In genomic region chr4:6259886-6260285, GRCh38 we compare ENCODE assay signal across 24 cellular contexts. TPM values are rescaled to one million over a fixed set of nuclear protein-coding genes. Genes with fewer than 3 reads are reported as not detected.
DNase-seq lines count a peak whose midpoint lies in the region; ATAC-seq, FAIRE-seq and TF ChIP-seq lines count a peak whose summit lies in the region.
"Had no signal": no experiment of that assay in that cellular context is flagged by ENCODE, and none has a peak within 500 bp of the region (broad histone marks: within the 10 kb centered on the region; RNA-seq: fewer than 3 reads in every experiment).

No MANE protein-coding gene starts in this region.

- H3K9me3 ChIP-seq in BLaER1 treated with 17β-estradiol and CSF1 and Interleukin-3, amounts not matched to agents 10 nM and 100 nM (replicated peaks in 1 of 11) = peaks cover 4 to 14% (median 9%) of the 10 kb centered on the region in 11 experiments; a peak in 14 of 22 replicates
- H3K9me3 ChIP-seq in neural progenitor cell (ENCODE audit: low read depth) = no peaks in the 10 kb centered on the region
- peaks cover 0 to 6% (median 0%) of the 10 kb centered on the region in 8 donors for H3K9me3 ChIP-seq in spleen
- H3K9me3 ChIP-seq: HAP-1 had no signal

- 82 to 93% (median 89%) methylated on average over 8 of the region's 8 CpGs for WGBS in spleen, 5 donors

- no peaks in the 10 kb centered on the region for H3K79me2 ChIP-seq in neural progenitor cell (ENCODE audit: low read depth)

- peaks cover 83 to 99% (median 93%) of the 10 kb centered on the region in 10 experiments for H3K4me1 ChIP-seq in BLaER1 treated with 17β-estradiol and CSF1 and Interleukin-3, amounts not matched to agents 10 nM and 100 nM
- peaks cover 14% of the 10 kb centered on the region for H3K4me1 ChIP-seq in neural progenitor cell
- H3K4me1 ChIP-seq in spleen = peaks cover 0 to 25% (median 12%) of the 10 kb centered on the region in 6 donors
- H3K4me1 ChIP-seq: HAP-1 had no signal

- H3K4me3 Mint-ChIP-seq in chondrocyte (ENCODE audit: unreplicated experiment) = no peak overlapping the region
- H3K4me3 Mint-ChIP-seq in neural progenitor cell = no peak overlapping the region
- H3K4me3 Mint-ChIP-seq: CD4-positive, CD25-positive, alpha-beta regulatory T cell; CD8-positive, alpha-beta memory T cell had no signal

- H3K27ac Mint-ChIP-seq in chondrocyte (ENCODE audit: unreplicated experiment) (no peak overlapping the region), neural progenitor cell (peak overlapping the region; percentile 66)
- H3K27ac Mint-ChIP-seq: CD8-positive, alpha-beta memory T cell had no signal

- no peaks in the 10 kb centered on the region for H3K9me3 Mint-ChIP-seq in chondrocyte (ENCODE audit: low read depth)
- H3K9me3 Mint-ChIP-seq in neural progenitor cell = no peaks in the 10 kb centered on the region
- H3K9me3 Mint-ChIP-seq: CD8-positive, alpha-beta memory T cell had no signal

- H3K4me1 Mint-ChIP-seq in chondrocyte (ENCODE audit: low read depth) = peaks cover 10% of the 10 kb centered on the region
- peaks cover 20% of the 10 kb centered on the region for H3K4me1 Mint-ChIP-seq in neural progenitor cell

- FAIRE-seq in urothelium cell line (lab: Jason Lieb, UNC) = no peak
- FAIRE-seq: GM12878, GM18507 had no signal

- peaks cover 0 to 43% (median 0%) of the 10 kb centered on the region in 11 experiments; a peak in 8 of 22 replicates for H3K27me3 ChIP-seq in BLaER1 treated with 17β-estradiol and CSF1 and Interleukin-3, amounts not matched to agents 10 nM and 100 nM
- H3K27me3 ChIP-seq in neural progenitor cell (no peaks in the 10 kb centered on the region), spleen (replicated peaks in 1 of 7) (peaks cover 0 to 26% (median 0%) of the 10 kb centered on the region in 7 donors)

- peak overlapping the region; percentile 77 to 100 (median 90) for H3K4me2 ChIP-seq in BLaER1 treated with 17β-estradiol and CSF1 and Interleukin-3, amounts not matched to agents 10 nM and 100 nM
- peak overlapping the region; percentile 27 for H3K4me2 ChIP-seq in neural progenitor cell

- H3K36me3 Mint-ChIP-seq in chondrocyte (ENCODE audit: low read depth) (no peaks in the 10 kb centered on the region), neural progenitor cell (no peaks in the 10 kb centered on the region)
- H3K36me3 Mint-ChIP-seq: CD4-positive, CD25-positive, alpha-beta regulatory T cell; CD8-positive, alpha-beta memory T cell had no signal

- no peaks in the 10 kb centered on the region for H3K36me3 ChIP-seq in BLaER1 treated with 17β-estradiol and CSF1 and Interleukin-3, amounts not matched to agents 10 nM and 100 nM
- no peaks in the 10 kb centered on the region for H3K36me3 ChIP-seq in neural progenitor cell
- no peaks in the 10 kb centered on the region for H3K36me3 ChIP-seq in spleen
- H3K36me3 ChIP-seq: HAP-1 had no signal

- peak overlapping the region in 8 of 11 experiments; percentile 2 to 89 (median 69); a peak in 13 of 22 replicates for H3K27ac ChIP-seq in BLaER1 treated with 17β-estradiol and CSF1 and Interleukin-3, amounts not matched to agents 10 nM and 100 nM
- no peak overlapping the region for H3K27ac ChIP-seq in neural progenitor cell
- H3K27ac ChIP-seq in spleen = no peak overlapping the region

- H3F3A ChIP-seq in neural progenitor cell (ENCODE audit: low read depth) = peaks cover 7% of the 10 kb centered on the region

- intact Hi-C loops in spleen (cut with DNase I; ENCODE audit: low total_unique reads) = no loop called here

- no peak overlapping the region for H3K4me3 ChIP-seq in BLaER1 treated with 17β-estradiol and CSF1 and Interleukin-3, amounts not matched to agents 10 nM and 100 nM
- H3K4me3 ChIP-seq in neural progenitor cell (no peak overlapping the region), spleen (no peak overlapping the region)
- H3K4me3 ChIP-seq: GM12878, HAP-1 had no signal

- no peak for TF ChIP-seq CTCF in chondrocyte (IDR thresholded peaks at IDR 0.05)
- no peak for TF ChIP-seq CTCF in neural progenitor cell (IDR thresholded peaks at IDR 0.05)
- no peak for TF ChIP-seq CTCF in spleen (IDR thresholded peaks at IDR 0.05 in 8 of 11, conservative IDR thresholded peaks at IDR 0.05 in 3 of 11)

- no peak for TF ChIP-seq POLR2A in spleen (IDR thresholded peaks at IDR 0.05)

- no peak overlapping the region for H2AFZ ChIP-seq in neural progenitor cell (replicated peaks)

- 0 out of 22 replicates have a peak, but pooled peaks cover 0 to 4% (median 0%) of the 10 kb centered on the region in 11 experiments for H4K20me1 ChIP-seq in BLaER1 treated with 17β-estradiol and CSF1 and Interleukin-3, amounts not matched to agents 10 nM and 100 nM
- H4K20me1 ChIP-seq in neural progenitor cell (ENCODE audit: low read depth) = no peaks in the 10 kb centered on the region

- H3K27me3 Mint-ChIP-seq in chondrocyte (ENCODE audit: low read depth) = peaks cover 29% of the 10 kb centered on the region
- H3K27me3 Mint-ChIP-seq in neural progenitor cell (ENCODE audit: insufficient read depth, low read depth) = peaks cover 12% of the 10 kb centered on the region

- DNase-seq in chondrocyte (ENCODE audit: low spot score) (peak; percentile 42), neural progenitor cell (ENCODE audit: low spot score) (no peak), spleen (peak; percentile 48), urothelium cell line (ENCODE audit: low spot score) (no peak), NCI-H1105 treated with DMSO at 0.1 percent for 48 hours (lab: John Stamatoyannopoulos, UW) (no peak), superior temporal gyrus (ENCODE audit: extremely low spot score) (no peak)
- DNase-seq: 8988T; C1 segment of cervical spinal cord; CD4-positive, CD25-positive, alpha-beta regulatory T cell; CD8-positive, alpha-beta memory T cell; COR-L47; DMS 273 treated with DMSO at 0.1 percent for 48 hours; DMS53; DND-41; EL had no signal

- peak overlapping the region in 5 of 11 experiments; percentile 7 to 78 (median 61); a peak in 9 of 22 replicates for H3K9ac ChIP-seq in BLaER1 treated with 17β-estradiol and CSF1 and Interleukin-3, amounts not matched to agents 10 nM and 100 nM
- no peak overlapping the region for H3K9ac ChIP-seq in neural progenitor cell

- ATAC-seq in HG03159 (IDR thresholded peaks at IDR 0.05; ENCODE audit: unreplicated experiment) = no peak
- ATAC-seq: GM12878 had no signal

RNA-seq across cellular contexts. Expression of gene WFS1, which starts 9.8 kb away (rescaled TPM):
- 47.7 to 54.6 TPM (median 48.0 TPM) in 3 replicates for total RNA-seq in chondrocyte
- total RNA-seq in neural progenitor cell (ENCODE audit: low replicate concordance) = 8.8 and 28.4 TPM in 2 replicates
- 10 to 100 TPM; 23.8 to 62.2 (median 54.8) TPM for total RNA-seq in spleen
- polyA plus RNA-seq in spleen = 10 to 100 TPM in 1 of 3 donors, 1 to 10 TPM in 2; 4.9 to 10.4 (median 8.0) TPM

RNA-seq across cellular contexts. Expression of gene JAKMIP1, which starts 59.5 kb away (rescaled TPM):
- 0.10 TPM in 1 of 3 replicates, not detected in the others for total RNA-seq in chondrocyte
- total RNA-seq in neural progenitor cell (ENCODE audit: low replicate concordance) = 5.1 and 5.5 TPM in 2 replicates
- 1 to 10 TPM; 1.5 to 8.7 (median 3.4) TPM for total RNA-seq in spleen
- 1 to 10 TPM in 1 of 3 donors, under 1 TPM in 2; 0.37 to 1.2 (median 0.77) TPM for polyA plus RNA-seq in spleen
- total RNA-seq: A673, G401, HT-29 had no signal
- polyA plus RNA-seq: AG04450 had no signal

Comparison
In these comparisons a context has a peak if more than half of its experiments do, and no peak if none do; other contexts are left out.
1. H3K27ac ChIP-seq: peak in BLaER1 treated with 17β-estradiol and CSF1 and Interleukin-3, amounts not matched to agents 10 nM and 100 nM (8 of 11); none in neural progenitor cell (single experiment) and spleen (0 of 8).
2. DNase-seq: peak in chondrocyte (single experiment) and spleen (single experiment); none in neural progenitor cell (single experiment), urothelium cell line (single experiment), NCI-H1105 treated with DMSO at 0.1 percent for 48 hours (single experiment) and superior temporal gyrus (single experiment).